In genomic region chr7:87918740-87919139, GRCh38 we compare ENCODE assay signal across 19 cellular contexts. TPM values are rescaled to one million over a fixed set of nuclear protein-coding genes. Genes with fewer than 3 reads are reported as not detected.
DNase-seq lines count a peak whose midpoint lies in the region; ATAC-seq, FAIRE-seq and TF ChIP-seq lines count a peak whose summit lies in the region.
"Had no signal": no experiment of that assay in that cellular context is flagged by ENCODE, and none has a peak within 500 bp of the region (broad histone marks: within the 10 kb centered on the region; RNA-seq: fewer than 3 reads in every experiment).

No MANE protein-coding gene starts in this region.

- FAIRE-seq in GM19239 (lab: Jason Lieb, UNC), result peak; percentile 39
- no peak for FAIRE-seq in bronchial epithelial cell (lab: Jason Lieb, UNC)
- FAIRE-seq: A549, D721Med, H1 had no signal

- H3K4me3 ChIP-seq in bronchial epithelial cell (ENCODE audit: low read depth, low read length), result no peak overlapping the region
- H3K4me3 ChIP-seq in heart right ventricle, result no peak overlapping the region
- H3K4me3 ChIP-seq in esophagus squamous epithelium, result no peak overlapping the region
- H3K4me3 ChIP-seq in right lobe of liver, result no peak overlapping the region
- H3K4me3 ChIP-seq: A549 had no signal

- peak; percentile 10 for DNase-seq in GF-D8 (lab: John Stamatoyannopoulos, UW)
- DNase-seq in GM19239 (ENCODE audit: insufficient read length, low spot score), result no peak
- peak; percentile 80 for DNase-seq in NCI-H69 (lab: John Stamatoyannopoulos, UW)
- DNase-seq in bronchial epithelial cell (ENCODE audit: low read depth), result peak; percentile 81
- DNase-seq in heart right ventricle, result no peak
- DNase-seq in esophagus squamous epithelium (lab: John Stamatoyannopoulos, UW), result no peak
- DNase-seq in right lobe of liver, result no peak
- DNase-seq: BE2C; CD4-positive, alpha-beta memory T cell; DMS153; DMS79 treated with DMSO at 0.1 percent for 48 hours; EL; HCEC 1CT had no signal

- H3K36me3 ChIP-seq in bronchial epithelial cell (ENCODE audit: control insufficient read depth, insufficient read depth, low read length) (no peaks in the 10 kb centered on the region), heart right ventricle (no peaks in the 10 kb centered on the region), esophagus squamous epithelium (no peaks in the 10 kb centered on the region), right lobe of liver (no peaks in the 10 kb centered on the region)
- H3K36me3 ChIP-seq: BE2C had no signal

- H3K27ac ChIP-seq in heart right ventricle (no peak overlapping the region), esophagus squamous epithelium (no peak overlapping the region), right lobe of liver (no peak overlapping the region)
- H3K27ac ChIP-seq: A549, C4-2B, HL-60 had no signal

- TF ChIP-seq POLR2A in esophagus squamous epithelium (IDR thresholded peaks at IDR 0.05), result no peak
- TF ChIP-seq POLR2A in right lobe of liver (IDR thresholded peaks at IDR 0.05), result no peak

- H3K27me3 ChIP-seq in bronchial epithelial cell (ENCODE audit: control insufficient read depth, insufficient read depth, low read length) (no peaks in the 10 kb centered on the region), heart right ventricle (no peaks in the 10 kb centered on the region), esophagus squamous epithelium (no peaks in the 10 kb centered on the region), right lobe of liver (no peaks in the 10 kb centered on the region)
- H3K27me3 ChIP-seq: BE2C had no signal

- 69 to 84% methylated on average over 1 of the region's 1 CpG for WGBS in heart right ventricle, 2 donors
- 35% methylated on average over 1 of the region's 1 CpG for WGBS in esophagus squamous epithelium, 2 donors
- WGBS in right lobe of liver (ENCODE audit: insufficient coverage, low coverage, low lambda C conversion rate, missing lambda C conversion rate), result 50% methylated on average over 1 of the region's 1 CpG

- ATAC-seq in HG03565 (IDR thresholded peaks at IDR 0.05; ENCODE audit: unreplicated experiment), result no peak
- ATAC-seq in heart right ventricle, result no peak
- ATAC-seq in right lobe of liver, result no peak
- ATAC-seq: A549 had no signal

- no peaks in the 10 kb centered on the region for H3K4me1 ChIP-seq in heart right ventricle
- no peaks in the 10 kb centered on the region for H3K4me1 ChIP-seq in esophagus squamous epithelium
- no peaks in the 10 kb centered on the region for H3K4me1 ChIP-seq in right lobe of liver
- H3K4me1 ChIP-seq: A549, BE2C had no signal

- intact Hi-C loops in heart right ventricle (cut with DNase I) (no loop called here), esophagus squamous epithelium (cut with DNase I) (no loop called here), right lobe of liver (cut with DNase I) (no loop called here)

- H3K9me3 ChIP-seq in heart right ventricle (no peaks in the 10 kb centered on the region), esophagus squamous epithelium (no peaks in the 10 kb centered on the region), right lobe of liver (no peaks in the 10 kb centered on the region)
- H3K9me3 ChIP-seq: A549, BE2C had no signal

- TF ChIP-seq CTCF in bronchial epithelial cell (IDR thresholded peaks at IDR 0.05; ENCODE audit: insufficient read depth, low read length, severe bottlenecking) (no peak), heart right ventricle (IDR thresholded peaks at IDR 0.05) (no peak), esophagus squamous epithelium (IDR thresholded peaks at IDR 0.05) (no peak), right lobe of liver (IDR thresholded peaks at IDR 0.05) (no peak)

RNA-seq across cellular contexts. Expression of gene ADAM22, which starts 15.3 kb away (rescaled TPM):
- total RNA-seq in bronchial epithelial cell, result under 0.01 TPM in 1 of 2 replicates, not detected in the other
- total RNA-seq in heart right ventricle, result 1 to 10 TPM in 9 of 10 donors, under 1 TPM in 1; 0.62 to 3.7 (median 1.9) TPM
- under 1 TPM; 0.19 to 0.51 TPM for polyA plus RNA-seq in heart right ventricle
- total RNA-seq in esophagus squamous epithelium, result 1 to 10 TPM in 2 of 4 donors, under 1 TPM in 2; 0.61 to 1.4 (median 1.1) TPM
- total RNA-seq in right lobe of liver, result under 1 TPM; 0.06 to 0.32 (median 0.10) TPM

RNA-seq across cellular contexts. Expression of gene DBF4, which starts 42.4 kb away (rescaled TPM):
- total RNA-seq in bronchial epithelial cell (5.8 and 9.7 TPM in 2 replicates), heart right ventricle (1 to 10 TPM; 1.2 to 5.2 (median 1.9) TPM), esophagus squamous epithelium (10 to 100 TPM; 11.0 to 27.3 (median 18.0) TPM), right lobe of liver (1 to 10 TPM; 2.3 to 7.6 (median 3.6) TPM)
- polyA plus RNA-seq in heart right ventricle, result 1 to 10 TPM; 1.5 to 3.1 TPM

RNA-seq across cellular contexts. Expression of gene SLC25A40, which starts 42.6 kb away (rescaled TPM):
- total RNA-seq in bronchial epithelial cell (2.6 and 3.9 TPM in 2 replicates), heart right ventricle (10 to 100 TPM; 15.9 to 29.6 (median 22.6) TPM), esophagus squamous epithelium (10 to 100 TPM in 2 of 4 donors, 1 to 10 TPM in 2; 8.3 to 16.8 (median 9.9) TPM), right lobe of liver (10 to 100 TPM in 3 of 6 experiments, 1 to 10 TPM in 3; 6.1 to 27.0 (median 10.1) TPM)
- polyA plus RNA-seq in heart right ventricle, result 1 to 10 TPM; 4.1 to 5.7 TPM

Comparison
In these comparisons a context has a peak if more than half of its experiments do, and no peak if none do; other contexts are left out.
1. DNase-seq: peak in GF-D8 (single experiment), NCI-H69 (single experiment) and bronchial epithelial cell (single experiment); none in GM19239 (single experiment), heart right ventricle (0 of 2), esophagus squamous epithelium (single experiment) and right lobe of liver (0 of 3).